8 cellular contexts compared by ENCODE assay signal in genomic region chr2:44291281-44292248, GRCh38. TPM values are rescaled to one million over a fixed set of nuclear protein-coding genes. Genes with fewer than 3 reads are reported as not detected.
DNase-seq lines count a peak whose midpoint lies in the region; ATAC-seq, FAIRE-seq and TF ChIP-seq lines count a peak whose summit lies in the region.

No MANE protein-coding gene starts in this region.

- peak; percentile 43 for TF ChIP-seq CTCF in bronchial epithelial cell (IDR thresholded peaks at IDR 0.05; ENCODE audit: insufficient read depth, low read length, severe bottlenecking)
- peak; percentile 40 to 62 (median 46) for TF ChIP-seq CTCF in uterus (IDR thresholded peaks at IDR 0.05)

- H3K4me3 ChIP-seq in bronchial epithelial cell (ENCODE audit: low read depth, low read length), result no peak overlapping the region
- no peak overlapping the region for H3K4me3 ChIP-seq in uterus

- H3K9me3 ChIP-seq in uterus, result no peaks in the 10 kb centered on the region

- no peaks in the 10 kb centered on the region for H3K36me3 ChIP-seq in bronchial epithelial cell (ENCODE audit: control insufficient read depth, insufficient read depth, low read length)
- no peaks in the 10 kb centered on the region for H3K36me3 ChIP-seq in uterus

- DNase-seq in SKM-1 (lab: John Stamatoyannopoulos, UW; ENCODE audit: unreplicated experiment) (peak; percentile 32), SKM-1 treated with dmso at 0.1 percent for 144 hours (lab: John Stamatoyannopoulos, UW; ENCODE audit: unreplicated experiment) (no peak), NCI-H2196 treated with DMSO at 0.1 percent for 48 hours (lab: John Stamatoyannopoulos, UW; ENCODE audit: unreplicated experiment) (peak; percentile 33), bronchial epithelial cell (ENCODE audit: low read depth) (peak; percentile 94), left lobe of liver (ENCODE audit: low spot score) (peak; percentile 86), uterus (peak; percentile 21 to 29), NAMALWA (ENCODE audit: low spot score) (no peak)
- DNase-seq in activated CD4-positive, alpha-beta T cell treated with anti-CD3 and anti-CD28 coated beads, Interleukin-2, amount 50 U/mL, for 1 hour, result no peak

- intact Hi-C loops in uterus (cut with DNase I; ENCODE audit: low total_unique reads), result no loop called here

- ATAC-seq in left lobe of liver, result peak; percentile 85

- peak overlapping the region in 1 of 2 donors; percentile 14 for H3K27ac ChIP-seq in uterus

- FAIRE-seq in bronchial epithelial cell (lab: Jason Lieb, UNC), result no peak

- no peaks in the 10 kb centered on the region for H3K27me3 ChIP-seq in bronchial epithelial cell (ENCODE audit: control insufficient read depth, insufficient read depth, low read length)
- H3K27me3 ChIP-seq in uterus, result no peaks in the 10 kb centered on the region

- TF ChIP-seq POLR2A in uterus (IDR thresholded peaks at IDR 0.05), result no peak

- H3K4me1 ChIP-seq in uterus, result no peaks in the 10 kb centered on the region

RNA-seq across cellular contexts. Expression of gene SLC3A1, which starts 16.3 kb away (rescaled TPM):
- not detected in 2 replicates for total RNA-seq in bronchial epithelial cell
- 1.9 TPM for total RNA-seq in left lobe of liver
- total RNA-seq in uterus, result under 1 TPM in 2 of 4 donors, not detected in 2; 0.26 to 0.30 TPM

Comparison
In these comparisons a context has a peak if more than half of its experiments do, and no peak if none do; other contexts are left out.
1. DNase-seq: peak in SKM-1 (single experiment), NCI-H2196 treated with DMSO at 0.1 percent for 48 hours (single experiment), bronchial epithelial cell (single experiment), left lobe of liver (single experiment) and uterus (2 of 2); none in SKM-1 treated with dmso at 0.1 percent for 144 hours (single experiment), activated CD4-positive, alpha-beta T cell treated with anti-CD3 and anti-CD28 coated beads, Interleukin-2, amount 50 U/mL, for 1 hour (single experiment) and NAMALWA (single experiment).